In genomic region chr6:137880633-137881521, GRCh38 we compare ENCODE assay signal across 17 cellular contexts. TPM values are rescaled to one million over a fixed set of nuclear protein-coding genes. Genes with fewer than 3 reads are reported as not detected.
DNase-seq lines count a peak whose midpoint lies in the region; ATAC-seq and TF ChIP-seq lines count a peak whose summit lies in the region.
"Had no signal": no experiment of that assay in that cellular context is flagged by ENCODE, and none has a peak within 500 bp of the region (broad histone marks: within the 10 kb centered on the region; RNA-seq: fewer than 3 reads in every experiment).

No MANE protein-coding gene starts in this region.

- H3K27ac ChIP-seq in AG04450 (ENCODE audit: low read depth, low read length) = peak overlapping the region; percentile 32
- peak overlapping the region; percentile 10 for H3K27ac ChIP-seq in naive thymus-derived CD4-positive, alpha-beta T cell (ENCODE audit: low read depth, low read length)
- no peak overlapping the region for H3K27ac ChIP-seq in GM23338 (ENCODE audit: low read depth)
- H3K27ac ChIP-seq: cardiac muscle cell had no signal

- H3K4me3 Mint-ChIP-seq in activated naive CD8-positive, alpha-beta T cell treated with anti-CD3 and anti-CD28 coated beads for 36 hours = peak overlapping the region; percentile 68
- H3K4me3 Mint-ChIP-seq in naive thymus-derived CD4-positive, alpha-beta T cell = peak overlapping the region in 7 of 10 donors; percentile 1 to 68 (median 39)
- no peak overlapping the region for H3K4me3 Mint-ChIP-seq in GM23338

- H3K9me3 ChIP-seq in AG04450 (ENCODE audit: control insufficient read depth, insufficient read depth, low read length) = no peaks in the 10 kb centered on the region
- no peaks in the 10 kb centered on the region for H3K9me3 ChIP-seq in naive thymus-derived CD4-positive, alpha-beta T cell (ENCODE audit: control insufficient read depth in 2 of 3, low read length in 3 of 3)

- H2AFZ ChIP-seq in GM23338 = no peak overlapping the region

- ATAC-seq in GM18505 (IDR thresholded peaks at IDR 0.05; ENCODE audit: unreplicated experiment) (no peak), GM21367 (IDR thresholded peaks at IDR 0.05; ENCODE audit: unreplicated experiment) (no peak), GM23338 (no peak)
- ATAC-seq in naive thymus-derived CD4-positive, alpha-beta T cell = peak; percentile 2
- ATAC-seq: HCT116 had no signal

- H3K4me1 Mint-ChIP-seq in activated naive CD8-positive, alpha-beta T cell treated with anti-CD3 and anti-CD28 coated beads for 36 hours = peaks cover 73% of the 10 kb centered on the region
- H3K4me1 Mint-ChIP-seq in naive thymus-derived CD4-positive, alpha-beta T cell = peaks cover 29 to 75% (median 67%) of the 10 kb centered on the region in 7 donors
- H3K4me1 Mint-ChIP-seq in GM23338 = peaks cover 29% of the 10 kb centered on the region

- DNase-seq in AG04450 (ENCODE audit: low read depth, low spot score) (no peak), DMS53 (lab: John Stamatoyannopoulos, UW) (no peak), NCI-H82 (lab: John Stamatoyannopoulos, UW) (no peak), GM23338 (ENCODE audit: low spot score) (no peak)
- no peak for DNase-seq in activated naive CD8-positive, alpha-beta T cell treated with anti-CD3 and anti-CD28 coated beads for 36 hours
- peak in 7 of 9 donors; percentile 24 to 54 (median 36) for DNase-seq in naive thymus-derived CD4-positive, alpha-beta T cell
- DNase-seq: C1 segment of cervical spinal cord; erythroblast; GF-D8; hypothalamus; NCI-H1105; NCI-H446 treated with DMSO at 0.1 percent for 48 hours; stimulated activated CD8-positive, alpha-beta memory T cell treated with anti-CD3 and anti-CD28 coated beads, Interleukin-4, amount 100 ng/mL, for 48 hours had no signal

- H3K36me3 Mint-ChIP-seq in activated naive CD8-positive, alpha-beta T cell treated with anti-CD3 and anti-CD28 coated beads for 36 hours = peaks cover 88% of the 10 kb centered on the region
- H3K36me3 Mint-ChIP-seq in naive thymus-derived CD4-positive, alpha-beta T cell = peaks cover 8 to 51% (median 43%) of the 10 kb centered on the region in 5 donors
- H3K36me3 Mint-ChIP-seq in GM23338 (ENCODE audit: low read depth) = peaks cover 3% of the 10 kb centered on the region; the same call in 1 of the 3 replicates

- CTCF ChIA-PET in AG04450 (lab: Charles Lee) = interaction anchor here (1.8 to 3.1 kb wide), 3 partner anchors 14 to 173 kb away, joined by 4 to 18 read pairs (median 9); partner anchors contain the start of gene TNFAIP3
- CTCF ChIA-PET in naive thymus-derived CD4-positive, alpha-beta T cell (lab: Charles Lee) = interaction anchor here (1.0 to 1.3 kb wide), 3 partner anchors 10 to 81 kb away, joined by 3 to 4 read pairs (median 4); partner anchors contain the start of gene TNFAIP3

- TF ChIP-seq POLR2A in GM18505 (IDR thresholded peaks at IDR 0.05; ENCODE audit: borderline replicate concordance, extremely low read depth, insufficient read depth, insufficient read length) = peak; percentile 7

- intact Hi-C loops in naive thymus-derived CD4-positive, alpha-beta T cell (cut with micrococcal nuclease) = no loop called here

- no peaks in the 10 kb centered on the region for H4K20me1 ChIP-seq in GM23338 (replicated peaks; ENCODE audit: insufficient read depth)

- peaks cover 14% of the 10 kb centered on the region for H3K9me3 Mint-ChIP-seq in activated naive CD8-positive, alpha-beta T cell treated with anti-CD3 and anti-CD28 coated beads for 36 hours
- peaks cover 0 to 44% (median 0%) of the 10 kb centered on the region in 11 donors for H3K9me3 Mint-ChIP-seq in naive thymus-derived CD4-positive, alpha-beta T cell
- H3K9me3 Mint-ChIP-seq in GM23338 = peaks cover 2% of the 10 kb centered on the region; the same call in 1 of the 3 replicates

- POLR2A ChIA-PET in AG04450 (lab: Yijun Ruan, JAX) = no interaction called here
- POLR2A ChIA-PET in naive thymus-derived CD4-positive, alpha-beta T cell (lab: Charles Lee) = interaction anchor here (1.4 to 9.4 kb wide), 3 partner anchors 10 to 57 kb away, joined by 4 to 105 read pairs (median 5); partner anchors contain the start of gene TNFAIP3

- no peaks in the 10 kb centered on the region for H3F3A ChIP-seq in GM23338 (replicated peaks; ENCODE audit: low read depth)

- peaks cover 12 to 40% of the 10 kb centered on the region in 2 donors for H3K4me1 ChIP-seq in naive thymus-derived CD4-positive, alpha-beta T cell (ENCODE audit: control insufficient read depth in 2 of 2, insufficient read depth in 2 of 2, low read length in 2 of 2)
- peaks cover 21% of the 10 kb centered on the region for H3K4me1 ChIP-seq in GM23338 (ENCODE audit: insufficient read depth)

- no peaks in the 10 kb centered on the region for H3K79me2 ChIP-seq in GM23338 (replicated peaks; ENCODE audit: insufficient read depth)

- TF ChIP-seq CTCF in AG04450 (IDR thresholded peaks at IDR 0.05; ENCODE audit: low read depth, low read length) (no peak), GM23338 (conservative IDR thresholded peaks at IDR 0.05; ENCODE audit: low read depth in 2 of 2) (no peak)

- no peaks in the 10 kb centered on the region for H3K9me2 ChIP-seq in GM23338 (ENCODE audit: insufficient read depth)

- no peak overlapping the region for H3K4me2 ChIP-seq in GM23338

- H3K36me3 ChIP-seq in naive thymus-derived CD4-positive, alpha-beta T cell (ENCODE audit: control insufficient read depth in 2 of 3, insufficient read depth in 3 of 3, low read length in 3 of 3) = peaks cover 45 to 67% (median 65%) of the 10 kb centered on the region in 3 experiments
- 0 out of 2 replicates have a peak, but pooled peaks cover 4% of the 10 kb centered on the region for H3K36me3 ChIP-seq in GM23338 (ENCODE audit: insufficient read depth)

- H3K27ac Mint-ChIP-seq in activated naive CD8-positive, alpha-beta T cell treated with anti-CD3 and anti-CD28 coated beads for 36 hours = peak overlapping the region; percentile 88
- peak overlapping the region; percentile 70 to 92 (median 84) for H3K27ac Mint-ChIP-seq in naive thymus-derived CD4-positive, alpha-beta T cell
- H3K27ac Mint-ChIP-seq in GM23338 = no peak overlapping the region

- no peaks in the 10 kb centered on the region for H3K27me3 Mint-ChIP-seq in activated naive CD8-positive, alpha-beta T cell treated with anti-CD3 and anti-CD28 coated beads for 36 hours
- H3K27me3 Mint-ChIP-seq in naive thymus-derived CD4-positive, alpha-beta T cell = no peaks in the 10 kb centered on the region
- peaks cover 13% of the 10 kb centered on the region for H3K27me3 Mint-ChIP-seq in GM23338 (ENCODE audit: insufficient read depth, low read depth, poor library complexity)

- no peak overlapping the region for H3K4me3 ChIP-seq in AG04450 (ENCODE audit: low read depth, low read length)
- no peak overlapping the region for H3K4me3 ChIP-seq in naive thymus-derived CD4-positive, alpha-beta T cell (ENCODE audit: low read length)
- no peak overlapping the region for H3K4me3 ChIP-seq in GM23338
- H3K4me3 ChIP-seq: cardiac muscle cell had no signal

- no peaks in the 10 kb centered on the region for H3K27me3 ChIP-seq in AG04450 (ENCODE audit: control insufficient read depth, insufficient read depth, low read length)
- H3K27me3 ChIP-seq in naive thymus-derived CD4-positive, alpha-beta T cell (ENCODE audit: control insufficient read depth in 2 of 2, insufficient read depth in 2 of 2, low read length in 2 of 2) = no peaks in the 10 kb centered on the region
- no peaks in the 10 kb centered on the region for H3K27me3 ChIP-seq in GM23338 (ENCODE audit: insufficient read depth)
- H3K27me3 ChIP-seq: cardiac muscle cell had no signal

TF ChIP-seq in GM23338, 12 proteins besides CTCF, POLR2A, EP300 and RAD21 (continues in another document):
- no peak for TF ChIP-seq ZNF114 (CRISPR knock-in tag; IDR thresholded peaks at IDR 0.05)

RNA-seq across cellular contexts. Expression of gene TNFAIP3, which starts 13.8 kb away (rescaled TPM):
- polyA plus RNA-seq in AG04450 (2011; rRNA removed) (16.7 and 19.5 TPM in 2 replicates), GM23338 (2016; fragmentation: Nextera tagmentation; extraction: Ambion mirVana) (2.1 and 3.3 TPM in 2 replicates)
- 10.5 and 13.5 TPM in 2 replicates for polyA minus RNA-seq in AG04450 (2011; rRNA and poly(A)+ RNA removed)
- total RNA-seq in activated naive CD8-positive, alpha-beta T cell treated with anti-CD3 and anti-CD28 coated beads for 36 hours = 100 to 1,000 TPM; 214 to 222 TPM
- total RNA-seq in naive thymus-derived CD4-positive, alpha-beta T cell = 1,000 to 10,000 TPM in 2 of 5 experiments, 100 to 1,000 TPM in 3; 135 to 2,915 (median 141) TPM
- 10 to 100 TPM; 66.6 to 90.5 TPM for polyA plus RNA-seq in naive thymus-derived CD4-positive, alpha-beta T cell
- 2.3 and 4.4 TPM in 2 replicates for total RNA-seq in GM23338 (2014; rRNA removed; shearing (Covaris generic))

Comparison
In these comparisons a context has a peak if more than half of its experiments do, and no peak if none do; other contexts are left out.
1. DNase-seq: peak in naive thymus-derived CD4-positive, alpha-beta T cell (7 of 9); none in AG04450 (single experiment), activated naive CD8-positive, alpha-beta T cell treated with anti-CD3 and anti-CD28 coated beads for 36 hours (single experiment), DMS53 (single experiment), NCI-H82 (single experiment) and GM23338 (single experiment).
2. RNA of gene TNFAIP3, which starts 13.8 kb away (total RNA-seq): 214 to 222 TPM in activated naive CD8-positive, alpha-beta T cell treated with anti-CD3 and anti-CD28 coated beads for 36 hours and 135 to 2,915 TPM in naive thymus-derived CD4-positive, alpha-beta T cell; 2.3 to 4.4 TPM in GM23338; every median in the first group is over 10 times any median in the second.